ENCODE assay signal across 1 cellular context in genomic region chr6:4018194-4019111, GRCh38.
TF ChIP-seq lines count a peak whose summit lies in the region.

No MANE protein-coding gene starts in this region.

TF ChIP-seq in HepG2, 621 proteins besides CTCF, POLR2A, EP300 and RAD21 (continued from another document and continues in another):
- no peak for TF ChIP-seq REST (IDR thresholded peaks at IDR 0.05; ENCODE audit: borderline replicate concordance in 1 of 2, low read depth in 1 of 2, low read length in 2 of 2)
- TF ChIP-seq NBN (conservative IDR thresholded peaks at IDR 0.05): no peak
- TF ChIP-seq GLI4 (CRISPR knock-in tag; IDR thresholded peaks at IDR 0.05; ENCODE audit: borderline replicate concordance): peak; percentile 90
- no peak; the same call in 1 of the 2 replicates for TF ChIP-seq ZNF251 (CRISPR knock-in tag; IDR thresholded peaks at IDR 0.05)
- TF ChIP-seq SKIL (CRISPR knock-in tag; IDR thresholded peaks at IDR 0.05; ENCODE audit: borderline replicate concordance): 0 out of 2 replicates have a peak, but pooled peaks have one; percentile 17
- TF ChIP-seq NCOR1 (IDR thresholded peaks at IDR 0.05; ENCODE audit: borderline replicate concordance, low read length): 0 out of 2 replicates have a peak, but pooled peaks have one; percentile 72
- no peak for TF ChIP-seq SCMH1 (CRISPR knock-in tag; IDR thresholded peaks at IDR 0.05; ENCODE audit: borderline replicate concordance)
- TF ChIP-seq NFE2L1 (CRISPR knock-in tag; IDR thresholded peaks at IDR 0.05; ENCODE audit: borderline replicate concordance): no peak
- TF ChIP-seq ZNF792 (CRISPR knock-in tag; IDR thresholded peaks at IDR 0.05): no peak; the same call in 1 of the 2 replicates
- TF ChIP-seq ZFP1 (CRISPR knock-in tag; IDR thresholded peaks at IDR 0.05): no peak
- peak; percentile 89 for TF ChIP-seq ISX (CRISPR knock-in tag; conservative IDR thresholded peaks at IDR 0.05)
- TF ChIP-seq MXD1 (CRISPR knock-in tag; IDR thresholded peaks at IDR 0.05): peak; percentile 95
- peak; percentile 71 for TF ChIP-seq ZNF878 (CRISPR knock-in tag; IDR thresholded peaks at IDR 0.05)
- TF ChIP-seq SMAD9 (CRISPR knock-in tag; IDR thresholded peaks at IDR 0.05): peak; percentile 72; the same call in 1 of the 2 replicates
- TF ChIP-seq ZNF484 (CRISPR knock-in tag; IDR thresholded peaks at IDR 0.05; ENCODE audit: borderline replicate concordance, low read depth): no peak; the same call in 1 of the 2 replicates
- no peak for TF ChIP-seq ZNF652 (CRISPR knock-in tag; IDR thresholded peaks at IDR 0.05; ENCODE audit: borderline replicate concordance, low read depth)
- 0 out of 2 replicates have a peak, but pooled peaks have one; percentile 55 for TF ChIP-seq ZNF569 (CRISPR knock-in tag; IDR thresholded peaks at IDR 0.05; ENCODE audit: borderline replicate concordance)
- TF ChIP-seq KLF15 (CRISPR knock-in tag; IDR thresholded peaks at IDR 0.05; ENCODE audit: borderline replicate concordance): peak; percentile 61; the same call in 1 of the 2 replicates
- peak; percentile 92 for TF ChIP-seq MAZ (IDR thresholded peaks at IDR 0.05; ENCODE audit: borderline replicate concordance, low read depth, low read length)
- TF ChIP-seq MAZ (CRISPR knock-in tag; IDR thresholded peaks at IDR 0.05; ENCODE audit: low read depth): peak; percentile 98
- peak; percentile 95 for TF ChIP-seq ZNF674 (CRISPR knock-in tag; IDR thresholded peaks at IDR 0.05; ENCODE audit: low read depth)
- peak; percentile 83; the same call in 1 of the 2 replicates for TF ChIP-seq GMEB2 (CRISPR knock-in tag; IDR thresholded peaks at IDR 0.05; ENCODE audit: low read depth)
- no peak for TF ChIP-seq PLRG1 (conservative IDR thresholded peaks at IDR 0.05)
- TF ChIP-seq ZFP36L2 (CRISPR knock-in tag; IDR thresholded peaks at IDR 0.05): no peak
- peak; percentile 57; the same call in 1 of the 2 replicates for TF ChIP-seq GTF3A (CRISPR knock-in tag; conservative IDR thresholded peaks at IDR 0.05)
- TF ChIP-seq ZNF501 (CRISPR knock-in tag; IDR thresholded peaks at IDR 0.05): peak; percentile 97
- no peak for TF ChIP-seq ZFYVE20 (CRISPR knock-in tag; IDR thresholded peaks at IDR 0.05; ENCODE audit: borderline replicate concordance, low read depth)
- 0 out of 2 replicates have a peak, but pooled peaks have one; percentile 67 for TF ChIP-seq ZNF138 (CRISPR knock-in tag; IDR thresholded peaks at IDR 0.05; ENCODE audit: low read depth)
- TF ChIP-seq TSC22D2 (CRISPR knock-in tag; IDR thresholded peaks at IDR 0.05; ENCODE audit: borderline replicate concordance): peak; percentile 58; the same call in 1 of the 2 replicates
- peak; percentile 97 for TF ChIP-seq ZNF598 (CRISPR knock-in tag; IDR thresholded peaks at IDR 0.05; ENCODE audit: borderline replicate concordance)
- peak; percentile 67; the same call in 1 of the 2 replicates for TF ChIP-seq TOE1 (CRISPR knock-in tag; IDR thresholded peaks at IDR 0.05)
- TF ChIP-seq CREM (IDR thresholded peaks at IDR 0.05): peak; percentile 80
- no peak for TF ChIP-seq CREM (CRISPR knock-in tag; IDR thresholded peaks at IDR 0.05)
- TF ChIP-seq ZNF589 (CRISPR knock-in tag; conservative IDR thresholded peaks at IDR 0.05): no peak; the same call in 1 of the 2 replicates
- no peak for TF ChIP-seq PRDM4 (CRISPR knock-in tag; IDR thresholded peaks at IDR 0.05; ENCODE audit: borderline replicate concordance)
- 0 out of 2 replicates have a peak, but pooled peaks have one; percentile 17 for TF ChIP-seq FOSL1 (CRISPR knock-in tag; IDR thresholded peaks at IDR 0.05; ENCODE audit: borderline replicate concordance)
- peak; percentile 89 for TF ChIP-seq MED8 (CRISPR knock-in tag; IDR thresholded peaks at IDR 0.05; ENCODE audit: insufficient replicate concordance)
- 0 out of 2 replicates have a peak, but pooled peaks have one; percentile 68 for TF ChIP-seq PAX8 (CRISPR knock-in tag; IDR thresholded peaks at IDR 0.05; ENCODE audit: borderline replicate concordance)
- TF ChIP-seq MTA1 (CRISPR knock-in tag; IDR thresholded peaks at IDR 0.05; ENCODE audit: borderline replicate concordance): peak; percentile 90
- TF ChIP-seq ZNF121 (CRISPR knock-in tag; IDR thresholded peaks at IDR 0.05): peak; percentile 70
- TF ChIP-seq NFE2 (CRISPR knock-in tag; IDR thresholded peaks at IDR 0.05): no peak
- TF ChIP-seq ERF (CRISPR knock-in tag; IDR thresholded peaks at IDR 0.05): peak; percentile 79
- TF ChIP-seq ZFP82 (CRISPR knock-in tag; IDR thresholded peaks at IDR 0.05; ENCODE audit: borderline replicate concordance): no peak
- peak; percentile 87; the same call in 1 of the 2 replicates for TF ChIP-seq ZSCAN5A (CRISPR knock-in tag; IDR thresholded peaks at IDR 0.05; ENCODE audit: borderline replicate concordance)
- TF ChIP-seq CHCHD3 (CRISPR knock-in tag; IDR thresholded peaks at IDR 0.05): no peak; the same call in 1 of the 2 replicates
- no peak for TF ChIP-seq JDP2 (CRISPR knock-in tag; IDR thresholded peaks at IDR 0.05; ENCODE audit: borderline replicate concordance)
- peak; percentile 69; the same call in 1 of the 2 replicates for TF ChIP-seq ZSCAN20 (CRISPR knock-in tag; IDR thresholded peaks at IDR 0.05; ENCODE audit: borderline replicate concordance)
- TF ChIP-seq ATF1 (CRISPR knock-in tag; IDR thresholded peaks at IDR 0.05): peak; percentile 69
- TF ChIP-seq ZNF317 (CRISPR knock-in tag; IDR thresholded peaks at IDR 0.05): peak; percentile 91
- TF ChIP-seq HIC2 (CRISPR knock-in tag; IDR thresholded peaks at IDR 0.05; ENCODE audit: low read depth): no peak
- TF ChIP-seq TERF1 (CRISPR knock-in tag; IDR thresholded peaks at IDR 0.05): no peak
- TF ChIP-seq MAFK (conservative IDR thresholded peaks at IDR 0.05 in 1 of 2, IDR thresholded peaks at IDR 0.05 in 1 of 2; ENCODE audit: low read length in 2 of 2): peak in 1 of 2 experiments; percentile 20; a peak in 1 of 4 replicates
- peak; percentile 99 for TF ChIP-seq KAT7 (CRISPR knock-in tag; IDR thresholded peaks at IDR 0.05; ENCODE audit: borderline replicate concordance)
